ENCODE assay signal across 16 cellular contexts in the genomic region with DNA sequence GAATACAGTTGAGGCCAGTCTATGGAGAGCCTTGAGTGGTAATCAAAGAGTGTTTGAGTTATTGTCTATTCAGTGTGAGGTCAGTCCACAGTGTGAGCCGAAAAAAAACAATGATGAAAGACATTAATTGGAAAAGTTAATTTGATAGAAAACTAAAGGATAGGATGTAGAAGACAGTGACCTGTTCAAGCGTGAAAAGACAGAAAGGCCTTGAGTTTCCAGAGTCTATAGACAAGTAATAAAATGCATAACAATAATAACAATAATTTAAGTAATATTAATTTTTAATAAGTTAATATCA.
"Had no signal": no experiment of that assay in that cellular context is flagged by ENCODE, and none has a peak within 500 bp of the region (broad histone marks: within the 10 kb centered on the region; RNA-seq: fewer than 3 reads in every experiment).

No MANE protein-coding gene starts in this region.

- H3K36me3 ChIP-seq: cardiac muscle cell, spleen, thoracic aorta had no signal

- H3K79me2 ChIP-seq: hepatocyte had no signal

- H3K4me3 ChIP-seq: cardiac muscle cell, hepatocyte, spleen, thoracic aorta had no signal

- H3K4me2 ChIP-seq: hepatocyte had no signal

- ATAC-seq: activated CD4-positive, alpha-beta T cell treated with anti-CD3 and anti-CD28 coated beads for 36 hours; activated T-helper 17 cell treated with anti-CD3 and anti-CD28 coated beads, Interleukin-2, amount 50 U/mL, for 72 hours; effector memory CD8-positive, alpha-beta T cell; natural killer cell; stimulated activated naive B cell treated with anti-CD40 and anti-IgM and Interleukin-4, amounts not matched to agents 10 μg/mL and 1 μg/mL and 100 μg/mL, for 72 hours had no signal

- H3K27me3 ChIP-seq: cardiac muscle cell, hepatocyte had no signal

- H3K27ac ChIP-seq: cardiac muscle cell, epithelial cell of prostate, hepatocyte, spleen, thoracic aorta had no signal

- H3K4me1 ChIP-seq: spleen had no signal

- H2AFZ ChIP-seq: hepatocyte had no signal

- H3K9me3 ChIP-seq: spleen, thoracic aorta had no signal

- DNase-seq: activated CD4-positive, alpha-beta memory T cell treated with anti-CD3 and anti-CD28 coated beads for 36 hours; activated CD4-positive, alpha-beta T cell treated with anti-CD3 and anti-CD28 coated beads for 36 hours; activated naive CD4-positive, alpha-beta T cell treated with Interleukin-2 at 50 U/mL for 16 hours; activated naive CD8-positive, alpha-beta T cell treated with anti-CD3 and anti-CD28 coated beads, Interleukin-2, amount 10 ng/mL, durations not matched to agents 7 days and 5 days; activated T-cell treated with anti-CD3 and anti-CD28 coated beads, Interleukin-2, amount 50 U/mL, for 1 hour; effector memory CD8-positive, alpha-beta T cell; natural killer cell; posterior cingulate gyrus; spleen; stimulated activated CD4-positive, alpha-beta T cell treated with anti-CD3 and anti-CD28 coated beads, Interleukin-4, amount 100 ng/mL, for 4 hours; stimulated activated naive B cell treated with anti-CD40 and anti-IgM and Interleukin-4, amounts not matched to agents 10 μg/mL and 1 μg/mL and 100 μg/mL, for 72 hours had no signal
